ENCODE assay signal across 9 cellular contexts in the genomic region with DNA sequence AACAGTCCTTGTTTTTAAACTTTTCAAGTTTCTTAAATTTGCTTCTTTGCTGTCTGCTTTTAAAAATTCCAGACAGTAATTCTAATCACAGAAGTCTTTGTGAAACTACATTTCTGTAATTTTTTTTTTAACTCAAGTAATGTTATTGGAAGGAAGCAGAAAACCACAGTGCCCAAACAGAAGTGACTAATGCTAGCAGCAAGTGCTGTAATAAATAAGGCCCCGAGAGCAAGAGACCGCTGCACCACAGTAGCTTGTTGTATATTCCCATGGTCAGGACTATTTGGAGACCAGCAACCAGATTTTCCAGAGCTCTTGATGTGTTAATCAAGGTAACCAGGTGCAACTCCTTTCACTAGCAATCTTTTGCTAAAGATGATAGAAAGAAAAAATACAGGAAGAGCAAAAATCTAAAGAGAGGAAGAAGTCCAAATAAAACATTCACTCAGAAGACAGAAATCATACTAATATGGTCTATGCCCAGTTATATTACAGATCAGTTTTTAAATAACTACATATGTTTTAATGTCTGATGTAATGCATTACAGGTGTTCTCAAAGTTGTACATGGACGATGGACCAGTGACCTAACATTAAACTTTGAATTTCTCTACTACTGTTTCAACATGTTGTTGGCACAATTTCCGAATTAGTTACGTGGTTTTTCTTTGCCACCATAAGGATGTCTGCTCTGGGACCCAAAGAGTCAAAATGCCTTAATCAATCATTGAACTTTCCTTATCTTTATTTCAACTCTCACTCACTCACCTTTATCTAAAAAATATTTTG. TPM values are rescaled to one million over a fixed set of nuclear protein-coding genes. Genes with fewer than 3 reads are reported as not detected.
DNase-seq lines count a peak whose midpoint lies in the region; ATAC-seq and TF ChIP-seq lines count a peak whose summit lies in the region.
"Had no signal": no experiment of that assay in that cellular context is flagged by ENCODE, and none has a peak within 500 bp of the region (broad histone marks: within the 10 kb centered on the region; RNA-seq: fewer than 3 reads in every experiment).

No MANE protein-coding gene starts in this region.

- H3K36me3 ChIP-seq in Panc1 (ENCODE audit: control insufficient read depth, insufficient read depth, low read length) = peaks cover 5% of the 10 kb centered on the region; the same call in 1 of the 2 replicates
- no peaks in the 10 kb centered on the region for H3K36me3 ChIP-seq in thyroid gland

- H3K27ac Mint-ChIP-seq in endothelial cell (ENCODE audit: unreplicated experiment) (no peak overlapping the region), T-helper 17 cell (no peak overlapping the region)

- no peak for TF ChIP-seq POLR2A in thyroid gland (IDR thresholded peaks at IDR 0.05)

- H3K4me1 Mint-ChIP-seq in endothelial cell (ENCODE audit: unreplicated experiment) (peaks cover 73% of the 10 kb centered on the region), T-helper 17 cell (peaks cover 2% of the 10 kb centered on the region)

- H3K4me3 Mint-ChIP-seq in endothelial cell (ENCODE audit: unreplicated experiment) = no peak overlapping the region
- H3K4me3 Mint-ChIP-seq in T-helper 17 cell = no peak overlapping the region

- in situ Hi-C loops in Panc1 (cut with HindIII; ENCODE audit: low pct_unique_long_range_greater_than_20kb, low sequenced_read_pairs) = no loop called here

- H3K36me3 Mint-ChIP-seq in endothelial cell (ENCODE audit: low read depth, unreplicated experiment) (peaks cover 30% of the 10 kb centered on the region), T-helper 17 cell (ENCODE audit: low read depth) (no peaks in the 10 kb centered on the region)

- CTCF ChIA-PET in Panc1 (lab: Charles Lee) = no interaction called here

- no peak overlapping the region for H3K4me3 ChIP-seq in Panc1 (ENCODE audit: low read depth in 2 of 2, low read length in 2 of 2)
- no peak overlapping the region for H3K4me3 ChIP-seq in thyroid gland (replicated peaks in 1 of 3)
- H3K4me3 ChIP-seq: K562 had no signal

- TSS peak; percentile 22 for BruUV-seq in Panc1 (replicated peaks; lab: Mats Ljungman, UMichigan)

- no peaks in the 10 kb centered on the region for H3K9me3 Mint-ChIP-seq in endothelial cell (ENCODE audit: unreplicated experiment)

- POLR2A ChIA-PET in Panc1 (lab: Charles Lee) = interaction anchor here (0.7 kb wide), 1 partner anchor 192 kb away, joined by 3 read pairs; the partner anchor contains the start of gene RNF13

- TF ChIP-seq CTCF in Panc1 (IDR thresholded peaks at IDR 0.05) (no peak), endothelial cell (IDR thresholded peaks at IDR 0.05; ENCODE audit: unreplicated experiment) (no peak), thyroid gland (IDR thresholded peaks at IDR 0.05) (no peak)

- DNase-seq in GM03348 (ENCODE audit: low spot score) (peak; percentile 71), H4 (ENCODE audit: low spot score) (peak; percentile 82), Panc1 (ENCODE audit: low read depth, low spot score) (no peak), foreskin melanocyte (peak; percentile 89), COR-L47 (lab: John Stamatoyannopoulos, UW) (no peak), endothelial cell (ENCODE audit: low spot score) (no peak), thyroid gland (no peak), T-helper 17 cell (no peak)

- H3K27me3 ChIP-seq in Panc1 (ENCODE audit: control insufficient read depth, insufficient read depth, low read length) (no peaks in the 10 kb centered on the region), thyroid gland (no peaks in the 10 kb centered on the region)

- H3K27me3 Mint-ChIP-seq in endothelial cell (ENCODE audit: unreplicated experiment) = peaks cover 7% of the 10 kb centered on the region
- H3K27me3 Mint-ChIP-seq in T-helper 17 cell = peaks cover 15% of the 10 kb centered on the region

- H3K4me1 ChIP-seq in Panc1 (ENCODE audit: control insufficient read depth, insufficient read depth, low read length) (peaks cover 89% of the 10 kb centered on the region), thyroid gland (peaks cover 17 to 53% of the 10 kb centered on the region in 2 donors)

- intact Hi-C loops in Panc1 (cut with micrococcal nuclease; ENCODE audit: unreplicated experiment) (no loop called here), thyroid gland (cut with DNase I) (no loop called here)

- 70 to 82% methylated on average over 5 of the region's 5 CpGs for WGBS in thyroid gland, 2 donors

- H3K27ac ChIP-seq in Panc1 (ENCODE audit: low read length) = peak overlapping the region; percentile 100
- H3K27ac ChIP-seq in thyroid gland = peak overlapping the region in 1 of 3 donors; percentile 3

- no peak; the same call in 1 of the 2 replicates for ATAC-seq in Panc1
- no peak for ATAC-seq in T-helper 17 cell
- ATAC-seq: K562 had no signal

- no peaks in the 10 kb centered on the region for H3K9me3 ChIP-seq in Panc1 (ENCODE audit: control insufficient read depth, insufficient read depth, low read depth, low read length)
- H3K9me3 ChIP-seq in thyroid gland = no peaks in the 10 kb centered on the region
- H3K9me3 ChIP-seq in T-helper 17 cell (ENCODE audit: control insufficient read depth, low read length, poor library complexity, severe bottlenecking) = no peaks in the 10 kb centered on the region

RNA-seq across cellular contexts. Expression of gene WWTR1, which starts 36.4 kb away (rescaled TPM):
- total RNA-seq in H4 (2014; rRNA removed; shearing (Covaris generic)) = 37.2 and 47.4 TPM in 2 replicates
- total RNA-seq in Panc1 (2021; ENCODE audit: unreplicated experiment) (298 TPM), endothelial cell (ENCODE audit: unreplicated experiment) (137 TPM), thyroid gland (10 to 100 TPM; 56.7 to 87.6 (median 78.5) TPM), T-helper 17 cell (1 to 10 TPM in 1 of 2 donors, under 1 TPM in 1; 0.77 to 1.2 TPM)
- 335 TPM for polyA plus RNA-seq in Panc1 (2012; ENCODE audit: insufficient read length)

Comparison
In these comparisons a context has a peak if more than half of its experiments do, and no peak if none do; other contexts are left out.
1. DNase-seq: peak in GM03348 (single experiment), H4 (single experiment) and foreskin melanocyte (single experiment); none in Panc1 (single experiment), COR-L47 (single experiment), endothelial cell (single experiment), thyroid gland (0 of 2) and T-helper 17 cell (0 of 3).
2. RNA of gene WWTR1, which starts 36.4 kb away (total RNA-seq): 298 TPM in Panc1 (single experiment), 137 TPM in endothelial cell (single experiment), 56.7 to 87.6 TPM in thyroid gland and 37.2 to 47.4 TPM in H4; 0.77 to 1.2 TPM in T-helper 17 cell; every median in the first group is over 10 times any median in the second.